Comparison of ENCODE assay signal across 1 cellular context in genomic region chr14:55580401-55581010, GRCh38.
TF ChIP-seq lines count a peak whose summit lies in the region.

No MANE protein-coding gene starts in this region.

TF ChIP-seq in GM23338, 12 proteins besides CTCF, POLR2A, EP300 and RAD21 (continued from another document):
- TF ChIP-seq ZNF462 (CRISPR knock-in tag; IDR thresholded peaks at IDR 0.05) = no peak
- no peak for TF ChIP-seq ZNF331 (CRISPR knock-in tag; IDR thresholded peaks at IDR 0.05; ENCODE audit: low read depth)
- no peak for TF ChIP-seq CREB1 (CRISPR knock-in tag; IDR thresholded peaks at IDR 0.05; ENCODE audit: low read depth)
- no peak for TF ChIP-seq NANOG (IDR thresholded peaks at IDR 0.05; ENCODE audit: borderline replicate concordance)
